8 cellular contexts compared by ENCODE assay signal in genomic region chr6:37698264-37699137, GRCh38. TPM values are rescaled to one million over a fixed set of nuclear protein-coding genes. Genes with fewer than 3 reads are reported as not detected.
DNase-seq lines count a peak whose midpoint lies in the region; TF ChIP-seq lines count a peak whose summit lies in the region.

No MANE protein-coding gene starts in this region.

- peak in 1 of 7 experiments; percentile 25 for TF ChIP-seq CTCF in stomach (IDR thresholded peaks at IDR 0.05)

- H3K9me3 ChIP-seq in muscle layer of duodenum (ENCODE audit: control insufficient read depth in 1 of 2, low read length in 2 of 2) = no peaks in the 10 kb centered on the region
- H3K9me3 ChIP-seq in stomach = no peaks in the 10 kb centered on the region

- WGBS in stomach, 5 donors = 0 to 1% (median 1%) methylated on average over 41 to 72 of the region's 72 CpGs

- H3K4me1 ChIP-seq in muscle layer of duodenum (ENCODE audit: control insufficient read depth in 1 of 2, insufficient read depth in 2 of 2, low read length in 2 of 2) = peaks cover 0 to 21% of the 10 kb centered on the region in 2 donors
- H3K4me1 ChIP-seq in stomach = peaks cover 31 to 47% (median 38%) of the 10 kb centered on the region in 4 donors

- intact Hi-C loops in stomach (cut with DNase I; ENCODE audit: low total_unique reads) = loop anchor here (10.0 kb wide), 2 partner anchors 214 to 374 kb away; no protein-coding TSS in a partner anchor

- H3K27me3 ChIP-seq in muscle layer of duodenum (ENCODE audit: low read depth, low read length) (peaks cover 15% of the 10 kb centered on the region), stomach (peaks cover 0 to 73% (median 45%) of the 10 kb centered on the region in 3 donors)

- no peak for TF ChIP-seq POLR2A in erythroblast (IDR thresholded peaks at IDR 0.05; ENCODE audit: low read length)
- TF ChIP-seq POLR2A in stomach (IDR thresholded peaks at IDR 0.05) = no peak

- TF ChIP-seq EP300 in stomach (IDR thresholded peaks at IDR 0.05) = no peak

- no peaks in the 10 kb centered on the region for H3K36me3 ChIP-seq in muscle layer of duodenum (ENCODE audit: control insufficient read depth in 1 of 2, insufficient read depth in 2 of 2, low read length in 2 of 2)
- no peaks in the 10 kb centered on the region for H3K36me3 ChIP-seq in stomach

- H3K4me3 ChIP-seq in muscle layer of duodenum (ENCODE audit: low read depth in 1 of 2, low read length in 2 of 2) = peak overlapping the region; percentile 70 to 78
- H3K4me3 ChIP-seq in stomach = peak overlapping the region; percentile 57 to 92 (median 78)

- no peak overlapping the region for H3K27ac ChIP-seq in muscle layer of duodenum (ENCODE audit: low read length)
- peak overlapping the region in 4 of 5 donors; percentile 11 to 83 (median 81) for H3K27ac ChIP-seq in stomach

- DNase-seq in NCI-H2081 (lab: John Stamatoyannopoulos, UW) = peak; percentile 41 to 66
- no peak for DNase-seq in NCI-H2081 treated with DMSO at 0.1 percent for 48 hours (lab: John Stamatoyannopoulos, UW)
- peak; percentile 58 for DNase-seq in NCI-H345 treated with DMSO at 0.1 percent for 48 hours (lab: John Stamatoyannopoulos, UW; ENCODE audit: unreplicated experiment)
- DNase-seq in activated CD8-positive, alpha-beta memory T cell treated with anti-CD3 and anti-CD28 coated beads, Interleukin-2, amount 50 U/mL, for 4 hours = peak; percentile 64
- peak; percentile 38 to 57 for DNase-seq in erythroblast (lab: John Stamatoyannopoulos, UW)
- DNase-seq in stomach = peak; percentile 59
- no peak for DNase-seq in NCI-H187 treated with DMSO at 0.1 percent for 48 hours (lab: John Stamatoyannopoulos, UW)

RNA-seq across cellular contexts. Expression of gene MDGA1, which starts 0.8 kb away (rescaled TPM):
- 1 to 10 TPM in 4 of 5 donors, under 1 TPM in 1; 0.58 to 4.5 (median 2.9) TPM for total RNA-seq in stomach
- polyA plus RNA-seq in stomach = 1 to 10 TPM in 1 of 3 donors, under 1 TPM in 2; 0.46 to 1.1 (median 0.68) TPM

Comparison
In these comparisons a context has a peak if more than half of its experiments do, and no peak if none do; other contexts are left out.
1. DNase-seq: peak in NCI-H2081 (2 of 2), NCI-H345 treated with DMSO at 0.1 percent for 48 hours (single experiment), activated CD8-positive, alpha-beta memory T cell treated with anti-CD3 and anti-CD28 coated beads, Interleukin-2, amount 50 U/mL, for 4 hours (single experiment), erythroblast (2 of 2) and stomach (single experiment); none in NCI-H2081 treated with DMSO at 0.1 percent for 48 hours (single experiment) and NCI-H187 treated with DMSO at 0.1 percent for 48 hours (single experiment).